12 cellular contexts compared by ENCODE assay signal in genomic region chr3:196111939-196112386, GRCh38. TPM values are rescaled to one million over a fixed set of nuclear protein-coding genes. Genes with fewer than 3 reads are reported as not detected.
A peak's percentile ranks its signal among the peaks of the same experiment; 100 is the strongest.
DNase-seq lines count a peak whose midpoint lies in the region; ATAC-seq, FAIRE-seq and TF ChIP-seq lines count a peak whose summit lies in the region.
"Had no signal": no experiment of that assay in that cellular context is flagged by ENCODE, and none has a peak within 500 bp of the region (broad histone marks: within the 10 kb centered on the region; RNA-seq: fewer than 3 reads in every experiment).

No MANE protein-coding gene starts in this region.

- TF ChIP-seq RAD21 in HepG2 (CRISPR knock-in tag; IDR thresholded peaks at IDR 0.05) = no peak

- no peak overlapping the region for H3K9ac ChIP-seq in HepG2 (ENCODE audit: insufficient read depth, low read depth, low read length)

- no peaks in the 10 kb centered on the region for H3K36me3 ChIP-seq in HepG2 (replicated peaks in 1 of 2; ENCODE audit: control insufficient read depth in 1 of 2, insufficient read depth in 2 of 2, low read length in 2 of 2)

- no peak overlapping the region for H2AFZ ChIP-seq in HepG2 (ENCODE audit: low read length)

- no peak for TF ChIP-seq POLR2A in HepG2 (IDR thresholded peaks at IDR 0.05; ENCODE audit: insufficient read depth in 1 of 2, low read depth in 2 of 2, low read length in 2 of 2)

- peaks cover 5% of the 10 kb centered on the region for H3K4me1 ChIP-seq in HepG2 (ENCODE audit: insufficient read depth, low read length)

- H3K9me3 ChIP-seq in HepG2 (ENCODE audit: low read length) = no peaks in the 10 kb centered on the region

- no TSS peak for BruUV-seq in HepG2 (replicated peaks; lab: Mats Ljungman, UMichigan)

- H3K4me3 ChIP-seq in GM12865 (ENCODE audit: low read depth, low read length) (no peak overlapping the region), HepG2 (replicated peaks in 1 of 3; ENCODE audit: insufficient read depth in 1 of 3, low read depth in 2 of 3, low read length in 3 of 3) (no peak overlapping the region)

- no peaks in the 10 kb centered on the region for H3K27me3 ChIP-seq in HepG2 (ENCODE audit: control insufficient read depth in 1 of 2, insufficient read depth in 2 of 2, low read length in 2 of 2)

- intact Hi-C loops in HepG2 (cut with micrococcal nuclease; ENCODE audit: unreplicated experiment) = no loop called here

- in situ Hi-C loops in HepG2 (cut with HindIII; ENCODE audit: extremely low pct_ligation_motif_present, low pct_unique_long_range_greater_than_20kb) = no loop called here

- no peaks in the 10 kb centered on the region for H4K20me1 ChIP-seq in HepG2 (ENCODE audit: insufficient read depth, low read length)

- no peak overlapping the region for H3K4me2 ChIP-seq in HepG2 (ENCODE audit: low read depth, low read length)

- 56% methylated on average over 7 of the region's 7 CpGs for WGBS in HepG2 (ENCODE audit: low lambda C conversion rate)

- FAIRE-seq in HepG2 (lab: Jason Lieb, UNC) = no peak
- FAIRE-seq: astrocyte had no signal

- no peak overlapping the region for H3K27ac ChIP-seq in HepG2 (ENCODE audit: extremely low read length, insufficient read depth, low read length)
- H3K27ac ChIP-seq: epithelial cell of prostate had no signal

- DNase-seq in GM12865 (ENCODE audit: low read depth) = peak; percentile 83
- peak; percentile 59 to 60 for DNase-seq in activated T-cell treated with anti-CD3 and anti-CD28 coated beads, Interleukin-2, amount 50 U/mL, for 48 hours
- peak; percentile 41 for DNase-seq in stimulated activated CD4-positive, alpha-beta T cell treated with anti-CD3 and anti-CD28 coated beads, Interleukin-15, amount 100 ng/mL, for 24 hours
- no peak for DNase-seq in A172 (ENCODE audit: low spot score)
- DNase-seq in HepG2 (ENCODE audit: low spot score) = no peak
- no peak for DNase-seq in islet precursor cell
- DNase-seq: DMS53 had no signal

- POLR2A ChIA-PET in HepG2 (lab: Yijun Ruan, JAX) = no interaction called here

- ATAC-seq in HG02885 (IDR thresholded peaks at IDR 0.05; ENCODE audit: poor library complexity, unreplicated experiment) (peak; percentile 26), HepG2 (no peak), GM21717 (IDR thresholded peaks at IDR 0.05; ENCODE audit: unreplicated experiment) (no peak)
- ATAC-seq: Panc1 had no signal

- no peak for TF ChIP-seq CTCF in GM12865 (IDR thresholded peaks at IDR 0.05; ENCODE audit: insufficient read depth, low read depth, low read length, missing control alignments)
- no peak for TF ChIP-seq CTCF in HepG2 (CRISPR knock-in tag; IDR thresholded peaks at IDR 0.05)

- CTCF ChIA-PET in HepG2 (lab: Yijun Ruan, JAX; ENCODE audit: low intra/inter-chr PET ratio, low total read pairs) = no interaction called here

- no peak for TF ChIP-seq EP300 in HepG2 (IDR thresholded peaks at IDR 0.05; ENCODE audit: low read depth in 2 of 2, low read length in 2 of 2)
- TF ChIP-seq EP300 in HepG2 (CRISPR knock-in tag; IDR thresholded peaks at IDR 0.05; ENCODE audit: borderline replicate concordance) = no peak

- H3K79me2 ChIP-seq in HepG2 (ENCODE audit: insufficient read depth, low read length) = no peaks in the 10 kb centered on the region

TF ChIP-seq in HepG2, 621 proteins besides CTCF, POLR2A, EP300 and RAD21:
- TF ChIP-seq REST (IDR thresholded peaks at IDR 0.05; ENCODE audit: borderline replicate concordance in 1 of 2, low read depth in 1 of 2, low read length in 2 of 2) (no peak), ZNF160 (CRISPR knock-in tag; IDR thresholded peaks at IDR 0.05) (no peak), ZNF773 (CRISPR knock-in tag; IDR thresholded peaks at IDR 0.05; ENCODE audit: borderline replicate concordance) (no peak), CBFB (CRISPR knock-in tag; IDR thresholded peaks at IDR 0.05) (no peak), ZNF430 (CRISPR knock-in tag; IDR thresholded peaks at IDR 0.05) (no peak), MTA3 (CRISPR knock-in tag; IDR thresholded peaks at IDR 0.05) (no peak), DR1 (CRISPR knock-in tag; IDR thresholded peaks at IDR 0.05) (no peak), ZNF691 (CRISPR knock-in tag; IDR thresholded peaks at IDR 0.05; ENCODE audit: borderline replicate concordance, low read depth) (no peak), CENPT (CRISPR knock-in tag; IDR thresholded peaks at IDR 0.05; ENCODE audit: low read depth) (no peak), FOXM1 (CRISPR knock-in tag; IDR thresholded peaks at IDR 0.05) (no peak), NFRKB (IDR thresholded peaks at IDR 0.05) (no peak), REL (CRISPR knock-in tag; conservative IDR thresholded peaks at IDR 0.05) (no peak), NR3C1 (CRISPR knock-in tag; IDR thresholded peaks at IDR 0.05) (no peak), SYNCRIP (IDR thresholded peaks at IDR 0.05; ENCODE audit: insufficient read depth, low read depth, low read length) (no peak), MTA1 (CRISPR knock-in tag; IDR thresholded peaks at IDR 0.05; ENCODE audit: borderline replicate concordance) (no peak)
TF ChIP-seq in HepG2: peak in this region for 0.

RNA-seq across cellular contexts. Expression of gene TFRC, which starts 30.1 kb away (rescaled TPM):
- total RNA-seq in A172 (2014; rRNA removed; shearing (Covaris generic)) = 120 and 160 TPM in 2 replicates
- total RNA-seq in HepG2 (2016; rRNA removed; fragmentation: Illumina TruSeq; extraction: Trizol) = 176 and 274 TPM in 2 replicates
- 15.6 and 21.1 TPM in 2 replicates for total RNA-seq in HepG2 (2016; cell fraction: cytosol; rRNA removed; fragmentation: Illumina TruSeq; extraction: Trizol; ENCODE audit: low read depth)
- total RNA-seq in HepG2 (2016; cell fraction: insoluble cytoplasmic fraction; rRNA removed; fragmentation: Illumina TruSeq; extraction: Trizol) = 166 and 276 TPM in 2 replicates
- total RNA-seq in HepG2 (2016; cell fraction: membrane; rRNA removed; fragmentation: Illumina TruSeq; extraction: Trizol) = 53.1 and 67.0 TPM in 2 replicates
- total RNA-seq in HepG2 (2016; cell fraction: nucleus; rRNA removed; fragmentation: Illumina TruSeq; extraction: Trizol) = 271 and 302 TPM in 2 replicates
- polyA plus RNA-seq in HepG2 (2011; rRNA removed) = 171 and 188 TPM in 2 replicates
- polyA plus RNA-seq in HepG2 (2011; cell fraction: cytosol; rRNA removed) = 78.0 and 140 TPM in 2 replicates
- polyA plus RNA-seq in HepG2 (2011; cell fraction: nucleus; rRNA removed) = 74.7 and 92.6 TPM in 2 replicates
- polyA plus RNA-seq in HepG2 (2012) = 211 and 370 TPM in 2 replicates
- polyA plus RNA-seq in HepG2 (2016; cell fraction: cytosol; fragmentation: Illumina TruSeq; extraction: Trizol; ENCODE audit: low read depth) = 6.8 and 7.7 TPM in 2 replicates
- polyA plus RNA-seq in HepG2 (2016; cell fraction: insoluble cytoplasmic fraction; fragmentation: Illumina TruSeq; extraction: Trizol; ENCODE audit: low read depth) = 89.1 and 93.4 TPM in 2 replicates
- polyA plus RNA-seq in HepG2 (2016; cell fraction: membrane; fragmentation: Illumina TruSeq; extraction: Trizol; ENCODE audit: low read depth) = 20.8 and 24.6 TPM in 2 replicates
- 204 and 208 TPM in 2 replicates for polyA plus RNA-seq in HepG2 (2016; cell fraction: nucleus; fragmentation: Illumina TruSeq; extraction: Trizol; ENCODE audit: insufficient read depth, low read depth)
- 316 and 962 TPM in 2 replicates for polyA minus RNA-seq in HepG2 (2011; rRNA and poly(A)+ RNA removed; ENCODE audit: low replicate concordance)
- 283 and 359 TPM in 2 replicates for polyA minus RNA-seq in HepG2 (2011; cell fraction: cytosol; rRNA and poly(A)+ RNA removed)
- 377 and 388 TPM in 2 replicates for polyA minus RNA-seq in HepG2 (2011; cell fraction: nucleus; rRNA and poly(A)+ RNA removed)

Comparison
In these comparisons a context has a peak if more than half of its experiments do, and no peak if none do; other contexts are left out.
1. DNase-seq: peak in GM12865 (single experiment), activated T-cell treated with anti-CD3 and anti-CD28 coated beads, Interleukin-2, amount 50 U/mL, for 48 hours (2 of 2) and stimulated activated CD4-positive, alpha-beta T cell treated with anti-CD3 and anti-CD28 coated beads, Interleukin-15, amount 100 ng/mL, for 24 hours (single experiment); none in A172 (single experiment), HepG2 (single experiment) and islet precursor cell (single experiment).